16 cellular contexts compared by ENCODE assay signal in genomic region chr1:3231826-3232225, GRCh38.
DNase-seq lines count a peak whose midpoint lies in the region; ATAC-seq and TF ChIP-seq lines count a peak whose summit lies in the region.
"Had no signal": no experiment of that assay in that cellular context is flagged by ENCODE, and none has a peak within 500 bp of the region (broad histone marks: within the 10 kb centered on the region; RNA-seq: fewer than 3 reads in every experiment).

No MANE protein-coding gene starts in this region.

- no peak overlapping the region for H3K27ac ChIP-seq in H9 (ENCODE audit: insufficient read length, low read depth, low read length)
- H3K27ac ChIP-seq in neural progenitor cell: no peak overlapping the region

- H4K5ac ChIP-seq in H9 (ENCODE audit: insufficient read length, low read depth, low read length): no peak overlapping the region

- H4K8ac ChIP-seq in H9 (replicated peaks; ENCODE audit: insufficient read length, low read depth, low read length): no peak overlapping the region

- no peak overlapping the region for H2BK120ac ChIP-seq in H9 (ENCODE audit: low read depth, low read length, poor library complexity, severe bottlenecking)

- no peaks in the 10 kb centered on the region for H3K79me2 ChIP-seq in H9 (ENCODE audit: insufficient read depth, low read length)
- no peaks in the 10 kb centered on the region for H3K79me2 ChIP-seq in neural progenitor cell (ENCODE audit: low read depth)

- H3K36me3 ChIP-seq in neural progenitor cell: no peaks in the 10 kb centered on the region
- H3K36me3 ChIP-seq: HAP-1 had no signal

- no peak for ATAC-seq in activated naive CD4-positive, alpha-beta T cell treated with anti-CD3 and anti-CD28 coated beads, Interleukin-2, amount 50 U/mL, for 72 hours
- ATAC-seq: GM12878, GM23338 had no signal

- no peak overlapping the region for H3K14ac ChIP-seq in H9 (ENCODE audit: insufficient read depth, low read length)

- H3K23me2 ChIP-seq in H9 (ENCODE audit: insufficient read length, low read depth, low read length, poor library complexity, severe bottlenecking): no peaks in the 10 kb centered on the region

- H3K9me3 ChIP-seq in H9 (ENCODE audit: control insufficient read depth, low read depth, low read length) (no peaks in the 10 kb centered on the region), neural progenitor cell (ENCODE audit: low read depth) (no peaks in the 10 kb centered on the region)
- H3K9me3 ChIP-seq: HAP-1 had no signal

- H3K23ac ChIP-seq in H9 (ENCODE audit: insufficient read length, low read depth, low read length): no peak overlapping the region

- H4K91ac ChIP-seq in H9 (ENCODE audit: insufficient read length, low read depth, low read length): no peak overlapping the region

- CTCF ChIA-PET in HEK293T (lab: Yijun Ruan, JAX): no interaction called here

- no peaks in the 10 kb centered on the region for H4K20me1 ChIP-seq in H9 (ENCODE audit: control insufficient read depth, insufficient read depth, insufficient read length)
- peaks cover 10% of the 10 kb centered on the region for H4K20me1 ChIP-seq in neural progenitor cell (ENCODE audit: low read depth)

- H3K4me1 ChIP-seq in H9 (ENCODE audit: insufficient read depth, low read length): no peaks in the 10 kb centered on the region
- H3K4me1 ChIP-seq in neural progenitor cell: peaks cover 29% of the 10 kb centered on the region
- H3K4me1 ChIP-seq: HAP-1 had no signal

- H3K4ac ChIP-seq in H9 (ENCODE audit: low read depth, low read length): no peak overlapping the region

- H3K9me3 Mint-ChIP-seq in H9 (no peaks in the 10 kb centered on the region), brain (no peaks in the 10 kb centered on the region), neural progenitor cell (no peaks in the 10 kb centered on the region), type B pancreatic cell (no peaks in the 10 kb centered on the region)
- no peaks in the 10 kb centered on the region for H3K9me3 Mint-ChIP-seq in activated naive CD4-positive, alpha-beta T cell treated with anti-CD3 and anti-CD28 coated beads, Interleukin-2, amount 50 U/mL, for 72 hours
- H3K9me3 Mint-ChIP-seq: GM23338 had no signal

- H2BK12ac ChIP-seq in H9 (ENCODE audit: insufficient read length, low read depth, low read length): no peak overlapping the region

- no peak for DNase-seq in H9
- peak; percentile 50 for DNase-seq in neural progenitor cell (ENCODE audit: low spot score)
- no peak for DNase-seq in type B pancreatic cell (ENCODE audit: extremely low spot score, unreplicated experiment)
- DNase-seq in HEK293T (ENCODE audit: extremely low spot score): no peak
- no peak for DNase-seq in activated naive CD4-positive, alpha-beta T cell treated with anti-CD3 and anti-CD28 coated beads, Interleukin-2, amount 50 U/mL, for 72 hours (ENCODE audit: low spot score in 2 of 2)
- DNase-seq: C1 segment of cervical spinal cord; Calu3; CD4-positive, alpha-beta memory T cell; COR-L47; DMS153; DND-41; GDM1 had no signal

- no peaks in the 10 kb centered on the region for H3K36me3 Mint-ChIP-seq in H9 (ENCODE audit: insufficient read depth in 1 of 3, low read depth in 3 of 3)
- H3K36me3 Mint-ChIP-seq in brain: no peaks in the 10 kb centered on the region
- H3K36me3 Mint-ChIP-seq in neural progenitor cell: peaks cover 2% of the 10 kb centered on the region
- H3K36me3 Mint-ChIP-seq in type B pancreatic cell: no peaks in the 10 kb centered on the region
- no peaks in the 10 kb centered on the region for H3K36me3 Mint-ChIP-seq in activated naive CD4-positive, alpha-beta T cell treated with anti-CD3 and anti-CD28 coated beads, Interleukin-2, amount 50 U/mL, for 72 hours
- H3K36me3 Mint-ChIP-seq: CD4-positive, alpha-beta memory T cell had no signal

- no peak overlapping the region for H2AFZ ChIP-seq in H9 (ENCODE audit: low read length)
- H2AFZ ChIP-seq in neural progenitor cell (replicated peaks): no peak overlapping the region
- H2AFZ ChIP-seq: GM23338 had no signal

- H3K4me3 Mint-ChIP-seq in H9: no peak overlapping the region
- H3K4me3 Mint-ChIP-seq in brain: no peak overlapping the region
- no peak overlapping the region for H3K4me3 Mint-ChIP-seq in neural progenitor cell
- no peak overlapping the region for H3K4me3 Mint-ChIP-seq in type B pancreatic cell
- H3K4me3 Mint-ChIP-seq: CD4-positive, alpha-beta memory T cell; GM23338 had no signal

- H3K56ac ChIP-seq in H9 (ENCODE audit: insufficient read length, low read depth, low read length): no peak overlapping the region

- POLR2A ChIA-PET in HEK293T (lab: Yijun Ruan, JAX): no interaction called here

- TF ChIP-seq CTCF in H9 (conservative IDR thresholded peaks at IDR 0.05): no peak
- TF ChIP-seq CTCF in brain (conservative IDR thresholded peaks at IDR 0.05): no peak
- TF ChIP-seq CTCF in neural progenitor cell (IDR thresholded peaks at IDR 0.05): no peak
- no peak for TF ChIP-seq CTCF in type B pancreatic cell (conservative IDR thresholded peaks at IDR 0.05)

- no peak overlapping the region for H2AK5ac ChIP-seq in H9 (ENCODE audit: insufficient read length, low read length)

- H3K4me1 Mint-ChIP-seq in H9: peaks cover 4 to 18% of the 10 kb centered on the region in 2 experiments
- peaks cover 65% of the 10 kb centered on the region for H3K4me1 Mint-ChIP-seq in brain
- H3K4me1 Mint-ChIP-seq in neural progenitor cell: peaks cover 54% of the 10 kb centered on the region
- H3K4me1 Mint-ChIP-seq in type B pancreatic cell (ENCODE audit: unreplicated experiment): peaks cover 15% of the 10 kb centered on the region
- H3K4me1 Mint-ChIP-seq: CD4-positive, alpha-beta memory T cell had no signal

- H3K27ac Mint-ChIP-seq in H9 (peak overlapping the region in 2 of 3 experiments; percentile 14 to 37; a peak in 2 of 7 replicates), brain (peak overlapping the region in 4 of 5 experiments; percentile 4 to 90 (median 27)), neural progenitor cell (no peak overlapping the region), type B pancreatic cell (no peak overlapping the region)
- H3K27ac Mint-ChIP-seq in activated naive CD4-positive, alpha-beta T cell treated with anti-CD3 and anti-CD28 coated beads, Interleukin-2, amount 50 U/mL, for 72 hours: no peak overlapping the region
- H3K27ac Mint-ChIP-seq: CD4-positive, alpha-beta memory T cell; GM23338 had no signal

- no peak overlapping the region for H3K4me2 ChIP-seq in H9 (ENCODE audit: insufficient read depth, insufficient read length, low read length)
- H3K4me2 ChIP-seq in neural progenitor cell: peak overlapping the region; percentile 31
- H3K4me2 ChIP-seq: GM23338 had no signal

- no peak overlapping the region for H2BK20ac ChIP-seq in H9 (ENCODE audit: low read depth, low read length, poor library complexity, severe bottlenecking)

- no peak overlapping the region for H3K9ac ChIP-seq in H9 (ENCODE audit: extremely low read depth, insufficient read length, low read length)
- H3K9ac ChIP-seq in neural progenitor cell: no peak overlapping the region

- no peak overlapping the region for H3T11ph ChIP-seq in H9 (ENCODE audit: low read length)

- WGBS in H9 (ENCODE audit: extremely low coverage, insufficient read length, low lambda C conversion rate): no CpG with 5 or more reads among the region's 16 CpGs

- H2BK15ac ChIP-seq in H9 (ENCODE audit: low read depth, low read length): no peak overlapping the region

- H3F3A ChIP-seq in neural progenitor cell (ENCODE audit: low read depth): peaks cover 4% of the 10 kb centered on the region

- no peak overlapping the region for H3K4me3 ChIP-seq in neural progenitor cell
- H3K4me3 ChIP-seq: GM12878, GM23338, HAP-1 had no signal

- H3K27me3 ChIP-seq in H9 (ENCODE audit: insufficient read depth, low read length): no peaks in the 10 kb centered on the region
- H3K27me3 ChIP-seq in neural progenitor cell: no peaks in the 10 kb centered on the region

- no peak overlapping the region for H2BK5ac ChIP-seq in H9 (ENCODE audit: insufficient read length, low read length)

- no peak overlapping the region for H3K18ac ChIP-seq in H9 (ENCODE audit: insufficient read length, low read depth, low read length)

- H3K27me3 Mint-ChIP-seq in H9 (ENCODE audit: low read depth): peaks cover 3% of the 10 kb centered on the region
- no peaks in the 10 kb centered on the region for H3K27me3 Mint-ChIP-seq in brain
- H3K27me3 Mint-ChIP-seq in neural progenitor cell (ENCODE audit: insufficient read depth, low read depth): peaks cover 21% of the 10 kb centered on the region
- peaks cover 39% of the 10 kb centered on the region for H3K27me3 Mint-ChIP-seq in type B pancreatic cell

- no peaks in the 10 kb centered on the region for H3K79me1 ChIP-seq in H9 (ENCODE audit: insufficient read depth, low read depth, low read length, poor library complexity, severe bottlenecking)

TF ChIP-seq in HEK293T, 16 proteins besides CTCF, POLR2A, EP300 and RAD21:
- TF ChIP-seq LEF1 (IDR thresholded peaks at IDR 0.05; ENCODE audit: borderline replicate concordance) (no peak), SUZ12 (IDR thresholded peaks at IDR 0.05) (no peak)
TF ChIP-seq in HEK293T: peak in this region for 0.

Comparison
In these comparisons a context has a peak if more than half of its experiments do, and no peak if none do; other contexts are left out.
1. H3K27ac Mint-ChIP-seq: peak in H9 (2 of 3) and brain (4 of 5); none in neural progenitor cell (single experiment), type B pancreatic cell (single experiment) and activated naive CD4-positive, alpha-beta T cell treated with anti-CD3 and anti-CD28 coated beads, Interleukin-2, amount 50 U/mL, for 72 hours (0 of 2).